14 cellular contexts compared by ENCODE assay signal in genomic region chr16:4535627-4536108, GRCh38. TPM values are rescaled to one million over a fixed set of nuclear protein-coding genes. Genes with fewer than 3 reads are reported as not detected.
DNase-seq lines count a peak whose midpoint lies in the region; ATAC-seq and TF ChIP-seq lines count a peak whose summit lies in the region.
"Had no signal": no experiment of that assay in that cellular context is flagged by ENCODE, and none has a peak within 500 bp of the region (broad histone marks: within the 10 kb centered on the region; RNA-seq: fewer than 3 reads in every experiment).

No MANE protein-coding gene starts in this region.

- ATAC-seq in activated T-cell treated with anti-CD3 and anti-CD28 coated beads, Interleukin-2, amount 50 U/mL, for 4 hours: peak; percentile 44 to 58
- peak; percentile 45 for ATAC-seq in activated CD8-positive, alpha-beta T cell treated with anti-CD3 and anti-CD28 coated beads for 36 hours
- ATAC-seq in effector memory CD8-positive, alpha-beta T cell (replicated peaks): no peak
- ATAC-seq in stimulated activated naive CD8-positive, alpha-beta T cell treated with anti-CD3 and anti-CD28 coated beads, Interleukin-15, Interleukin-2, amounts not matched to agents 100 U/mL and 50 U/mL, for 24 hours: peak; percentile 78

- intact Hi-C loops in activated CD8-positive, alpha-beta T cell treated with anti-CD3 and anti-CD28 coated beads for 36 hours (cut with micrococcal nuclease): loop anchor here (5.0 kb wide), 1 partner anchor 58 kb away; the partner anchor contains the start of gene HMOX2

- POLR2A ChIA-PET in activated CD8-positive, alpha-beta T cell treated with anti-CD3 and anti-CD28 coated beads for 36 hours (lab: Charles Lee): interaction anchor here (0.8 to 1.8 kb wide), 5 partner anchors 28 to 159 kb away, joined by 3 to 4 read pairs (median 3); no protein-coding TSS in a partner anchor

- H3K36me3 Mint-ChIP-seq in activated T-cell treated with anti-CD3 and anti-CD28 coated beads, Interleukin-2, amount 50 U/mL, for 4 hours (ENCODE audit: insufficient read depth): peaks cover 4% of the 10 kb centered on the region
- H3K36me3 Mint-ChIP-seq in activated CD8-positive, alpha-beta T cell treated with anti-CD3 and anti-CD28 coated beads for 36 hours (ENCODE audit: low read depth): peaks cover 28% of the 10 kb centered on the region
- H3K36me3 Mint-ChIP-seq in effector memory CD8-positive, alpha-beta T cell (ENCODE audit: insufficient read depth): peaks cover 20% of the 10 kb centered on the region

- no peaks in the 10 kb centered on the region for H3K27me3 Mint-ChIP-seq in activated T-cell treated with anti-CD3 and anti-CD28 coated beads, Interleukin-2, amount 50 U/mL, for 4 hours (ENCODE audit: low read depth)
- H3K27me3 Mint-ChIP-seq in activated CD8-positive, alpha-beta T cell treated with anti-CD3 and anti-CD28 coated beads for 36 hours: no peaks in the 10 kb centered on the region
- no peaks in the 10 kb centered on the region for H3K27me3 Mint-ChIP-seq in effector memory CD8-positive, alpha-beta T cell

- peak overlapping the region; percentile 24 for H3K4me3 Mint-ChIP-seq in activated T-cell treated with anti-CD3 and anti-CD28 coated beads, Interleukin-2, amount 50 U/mL, for 4 hours
- H3K4me3 Mint-ChIP-seq in activated CD8-positive, alpha-beta T cell treated with anti-CD3 and anti-CD28 coated beads for 36 hours: peak overlapping the region; percentile 29
- H3K4me3 Mint-ChIP-seq in effector memory CD8-positive, alpha-beta T cell: peak overlapping the region; percentile 44 to 63
- H3K4me3 Mint-ChIP-seq: activated B cell treated with CpG ODN at 0.5 μM for 24 hours had no signal

- H3K4me1 Mint-ChIP-seq in activated T-cell treated with anti-CD3 and anti-CD28 coated beads, Interleukin-2, amount 50 U/mL, for 4 hours (ENCODE audit: low read depth): peaks cover 44% of the 10 kb centered on the region
- peaks cover 42% of the 10 kb centered on the region for H3K4me1 Mint-ChIP-seq in activated CD8-positive, alpha-beta T cell treated with anti-CD3 and anti-CD28 coated beads for 36 hours (ENCODE audit: low read depth)
- peaks cover 30 to 36% of the 10 kb centered on the region in 2 donors for H3K4me1 Mint-ChIP-seq in effector memory CD8-positive, alpha-beta T cell (ENCODE audit: low read depth in 2 of 2)

- CTCF ChIA-PET in activated CD8-positive, alpha-beta T cell treated with anti-CD3 and anti-CD28 coated beads for 36 hours (lab: Charles Lee): interaction anchor here (0.7 to 15.8 kb wide), 6 partner anchors 13 to 50 kb away, joined by 3 to 174 read pairs (median 4); no protein-coding TSS in a partner anchor

- TF ChIP-seq CTCF in activated CD8-positive, alpha-beta T cell treated with anti-CD3 and anti-CD28 coated beads for 36 hours (IDR thresholded peaks at IDR 0.05): no peak

- peaks cover 6% of the 10 kb centered on the region for H3K9me3 Mint-ChIP-seq in activated T-cell treated with anti-CD3 and anti-CD28 coated beads, Interleukin-2, amount 50 U/mL, for 4 hours
- peaks cover 6% of the 10 kb centered on the region for H3K9me3 Mint-ChIP-seq in activated CD8-positive, alpha-beta T cell treated with anti-CD3 and anti-CD28 coated beads for 36 hours
- peaks cover 0 to 6% of the 10 kb centered on the region in 2 donors for H3K9me3 Mint-ChIP-seq in effector memory CD8-positive, alpha-beta T cell

- peak overlapping the region; percentile 83 for H3K27ac Mint-ChIP-seq in activated CD8-positive, alpha-beta T cell treated with anti-CD3 and anti-CD28 coated beads for 36 hours
- peak overlapping the region; percentile 36 to 80 for H3K27ac Mint-ChIP-seq in effector memory CD8-positive, alpha-beta T cell
- H3K27ac Mint-ChIP-seq: activated B cell treated with CpG ODN at 0.5 μM for 24 hours had no signal

- no peak for DNase-seq in activated T-cell treated with anti-CD3 and anti-CD28 coated beads, Interleukin-2, amount 50 U/mL, for 4 hours
- DNase-seq in activated T-cell treated with anti-CD3 and anti-CD28 coated beads for 4 hours (no peak), RKO (ENCODE audit: low spot score) (no peak), NCI-H82 treated with DMSO at 0.1 percent for 48 hours (lab: John Stamatoyannopoulos, UW; ENCODE audit: unreplicated experiment) (no peak), DMS153 treated with DMSO at 0.1 percent for 48 hours (lab: John Stamatoyannopoulos, UW; ENCODE audit: unreplicated experiment) (no peak)
- DNase-seq in activated CD8-positive, alpha-beta T cell treated with anti-CD3 and anti-CD28 coated beads for 36 hours: peak; percentile 57
- DNase-seq in effector memory CD8-positive, alpha-beta T cell: no peak
- DNase-seq in stimulated activated naive CD8-positive, alpha-beta T cell treated with anti-CD3 and anti-CD28 coated beads, Interleukin-15, Interleukin-2, amounts not matched to agents 100 U/mL and 50 U/mL, for 24 hours: peak; percentile 55
- DNase-seq: activated B cell treated with CpG ODN at 0.5 μM for 24 hours, NCI-H1417 treated with DMSO at 0.1 percent for 48 hours, NCI-H774, SIG-M5 had no signal

RNA-seq across cellular contexts. Expression of gene CDIP1, which starts 2.9 kb away (rescaled TPM):
- 10 to 100 TPM; 33.2 to 41.6 (median 39.7) TPM for total RNA-seq in activated T-cell treated with anti-CD3 and anti-CD28 coated beads, Interleukin-2, amount 50 U/mL, for 4 hours
- 10 to 100 TPM; 31.9 to 32.2 TPM for total RNA-seq in activated CD8-positive, alpha-beta T cell treated with anti-CD3 and anti-CD28 coated beads for 36 hours

RNA-seq across cellular contexts. Expression of gene C16orf96, which starts 20.5 kb away (rescaled TPM):
- total RNA-seq in activated T-cell treated with anti-CD3 and anti-CD28 coated beads, Interleukin-2, amount 50 U/mL, for 4 hours: under 1 TPM in 2 of 3 donors, not detected in 1; 0.05 to 0.10 TPM
- total RNA-seq in activated CD8-positive, alpha-beta T cell treated with anti-CD3 and anti-CD28 coated beads for 36 hours: under 1 TPM; 0.16 to 0.32 TPM
- total RNA-seq: epithelial cell of proximal tubule, vagina had no signal

RNA-seq across cellular contexts. Expression of gene HMOX2, which starts 59.5 kb away (rescaled TPM):
- total RNA-seq in activated T-cell treated with anti-CD3 and anti-CD28 coated beads, Interleukin-2, amount 50 U/mL, for 4 hours: 10 to 100 TPM; 79.9 to 85.3 (median 83.1) TPM
- total RNA-seq in activated CD8-positive, alpha-beta T cell treated with anti-CD3 and anti-CD28 coated beads for 36 hours: 10 to 100 TPM; 64.7 to 65.4 TPM

Comparison
In these comparisons a context has a peak if more than half of its experiments do, and no peak if none do; other contexts are left out.
1. DNase-seq: peak in activated CD8-positive, alpha-beta T cell treated with anti-CD3 and anti-CD28 coated beads for 36 hours (single experiment) and stimulated activated naive CD8-positive, alpha-beta T cell treated with anti-CD3 and anti-CD28 coated beads, Interleukin-15, Interleukin-2, amounts not matched to agents 100 U/mL and 50 U/mL, for 24 hours (single experiment); none in activated T-cell treated with anti-CD3 and anti-CD28 coated beads, Interleukin-2, amount 50 U/mL, for 4 hours (single experiment), activated T-cell treated with anti-CD3 and anti-CD28 coated beads for 4 hours (single experiment), effector memory CD8-positive, alpha-beta T cell (0 of 3), RKO (single experiment), NCI-H82 treated with DMSO at 0.1 percent for 48 hours (single experiment) and DMS153 treated with DMSO at 0.1 percent for 48 hours (single experiment).
2. Peak in every context shown above with its lines, with median percentiles within 50 percentile points of each other: H3K4me3 Mint-ChIP-seq.